17 cellular contexts compared by ENCODE assay signal in the genomic region with DNA sequence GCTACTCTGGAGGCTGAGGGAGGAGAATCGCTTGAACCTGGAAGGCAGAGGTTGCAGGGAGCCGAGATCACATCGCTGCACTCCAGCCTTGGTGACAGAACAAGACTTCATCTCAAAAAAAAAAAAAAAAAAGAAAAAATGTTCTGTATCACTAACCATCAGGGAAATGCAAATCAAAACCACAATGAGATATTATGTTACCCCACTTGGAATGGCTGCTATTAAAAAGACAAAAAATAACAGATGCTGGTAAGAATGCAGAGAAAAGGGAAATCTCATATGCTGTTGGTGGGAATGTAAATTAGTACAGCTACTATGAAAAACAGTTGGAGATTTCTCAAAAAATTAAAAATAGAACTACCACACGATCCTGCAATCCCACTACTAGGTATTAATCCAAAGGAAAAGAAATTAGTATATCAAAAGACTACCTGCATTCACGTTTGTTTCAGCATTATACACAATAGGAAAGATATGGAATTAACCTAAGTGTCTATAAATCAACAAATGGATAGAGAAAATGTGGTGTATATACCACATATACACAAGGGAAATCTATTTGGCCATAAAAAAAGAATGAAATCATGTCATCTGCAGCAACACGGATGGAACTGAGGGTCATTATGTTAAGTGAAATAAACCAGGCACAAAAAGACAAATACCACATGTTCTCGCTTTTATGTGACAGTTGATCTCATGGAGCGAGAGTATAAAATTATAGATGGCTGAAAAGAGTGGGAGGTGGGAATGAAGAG.
DNase-seq lines count a peak whose midpoint lies in the region; ATAC-seq and TF ChIP-seq lines count a peak whose summit lies in the region.
"Had no signal": no experiment of that assay in that cellular context is flagged by ENCODE, and none has a peak within 500 bp of the region (broad histone marks: within the 10 kb centered on the region; RNA-seq: fewer than 3 reads in every experiment).

No MANE protein-coding gene starts in this region.

- H3K27ac Mint-ChIP-seq in activated B cell treated with CpG ODN at 0.5 μM for 24 hours (no peak overlapping the region), memory B cell (peak overlapping the region; percentile 36)
- H3K27ac Mint-ChIP-seq: activated naive CD4-positive, alpha-beta T cell treated with anti-CD3 and anti-CD28 coated beads, Interleukin-2, amount 50 U/mL, for 24 hours had no signal

- peaks cover 21% of the 10 kb centered on the region for H3K4me1 Mint-ChIP-seq in activated B cell treated with CpG ODN at 0.5 μM for 24 hours
- peaks cover 12% of the 10 kb centered on the region for H3K4me1 Mint-ChIP-seq in memory B cell

- 0 out of 2 replicates have a peak, but pooled peaks cover 7% of the 10 kb centered on the region for H3K36me3 ChIP-seq in BLaER1

- no peak overlapping the region for H3K27ac ChIP-seq in BLaER1
- H3K27ac ChIP-seq: C4-2B had no signal

- H3K4me2 ChIP-seq in BLaER1 = peak overlapping the region; percentile 22; the same call in 1 of the 2 replicates

- ATAC-seq in activated B cell treated with CpG ODN at 0.5 μM for 24 hours (ENCODE audit: low read depth) (no peak), memory B cell (ENCODE audit: low read depth) (no peak)

- H3K4me3 ChIP-seq in BLaER1 = no peak overlapping the region

- peaks cover 3% of the 10 kb centered on the region for H3K36me3 Mint-ChIP-seq in activated B cell treated with CpG ODN at 0.5 μM for 24 hours (ENCODE audit: low read depth)
- H3K36me3 Mint-ChIP-seq in memory B cell = peaks cover 4% of the 10 kb centered on the region

- H3K9me3 ChIP-seq in BLaER1 = no peaks in the 10 kb centered on the region

- peak; percentile 92 for DNase-seq in LHCN-M2 (ENCODE audit: low read depth)
- no peak for DNase-seq in activated B cell treated with CpG ODN at 0.5 μM for 24 hours
- no peak for DNase-seq in memory B cell (ENCODE audit: low spot score in 2 of 2)
- no peak for DNase-seq in stimulated activated CD4-positive, alpha-beta T cell treated with anti-CD3 and anti-CD28 coated beads, Interleukin-1b, Interleukin-23, amount 100 ng/mL, for 48 hours
- DNase-seq in activated gamma-delta T cell treated with Interleukin-2 at 50 U/mL for 16 hours = no peak
- no peak for DNase-seq in posterior cingulate gyrus
- DNase-seq in C1 segment of cervical spinal cord (lab: John Stamatoyannopoulos, UW) = no peak
- DNase-seq: GDM1; H7; NCI-H1092; NCI-H446; RPMI8226; stimulated activated CD4-positive, alpha-beta T cell treated with anti-CD3 and anti-CD28 coated beads, Interleukin-4, amount 100 ng/mL, for 1 hour; stimulated activated naive CD4-positive, alpha-beta T cell had no signal

- H3K9me3 Mint-ChIP-seq in activated B cell treated with CpG ODN at 0.5 μM for 24 hours (no peaks in the 10 kb centered on the region), memory B cell (no peaks in the 10 kb centered on the region)
- H3K9me3 Mint-ChIP-seq: activated naive CD4-positive, alpha-beta T cell treated with anti-CD3 and anti-CD28 coated beads, Interleukin-2, amount 50 U/mL, for 24 hours had no signal

- H4K20me1 ChIP-seq in BLaER1 = peaks cover 57% of the 10 kb centered on the region; the same call in 1 of the 2 replicates

- no peak for TF ChIP-seq CTCF in activated B cell treated with CpG ODN at 0.5 μM for 24 hours (IDR thresholded peaks at IDR 0.05)

- peaks cover 15% of the 10 kb centered on the region for H3K4me1 ChIP-seq in BLaER1

- POLR2A ChIA-PET in activated B cell treated with CpG ODN at 0.5 μM for 24 hours (lab: Charles Lee) = no interaction called here

- intact Hi-C loops in activated B cell treated with CpG ODN at 0.5 μM for 24 hours (cut with micrococcal nuclease) = no loop called here
- intact Hi-C loops in posterior cingulate gyrus (cut with DNase I) = no loop called here

- H3K4me3 Mint-ChIP-seq in activated B cell treated with CpG ODN at 0.5 μM for 24 hours (peak overlapping the region; percentile 13), memory B cell (no peak overlapping the region)
- H3K4me3 Mint-ChIP-seq: activated naive CD4-positive, alpha-beta T cell treated with anti-CD3 and anti-CD28 coated beads, Interleukin-2, amount 50 U/mL, for 24 hours had no signal

- no peak overlapping the region for H3K9ac ChIP-seq in BLaER1

- H3K27me3 Mint-ChIP-seq in activated B cell treated with CpG ODN at 0.5 μM for 24 hours (no peaks in the 10 kb centered on the region), memory B cell (no peaks in the 10 kb centered on the region)
- H3K27me3 Mint-ChIP-seq: activated naive CD4-positive, alpha-beta T cell treated with anti-CD3 and anti-CD28 coated beads, Interleukin-2, amount 50 U/mL, for 24 hours had no signal

- no peaks in the 10 kb centered on the region for H3K27me3 ChIP-seq in BLaER1

- CTCF ChIA-PET in activated B cell treated with CpG ODN at 0.5 μM for 24 hours (lab: Charles Lee) = interaction anchor here (0.7 kb wide), 1 partner anchor 43 kb away, joined by 3 read pairs; no protein-coding TSS in a partner anchor
